Comparison of ENCODE assay signal across 1 cellular context in the genomic region with DNA sequence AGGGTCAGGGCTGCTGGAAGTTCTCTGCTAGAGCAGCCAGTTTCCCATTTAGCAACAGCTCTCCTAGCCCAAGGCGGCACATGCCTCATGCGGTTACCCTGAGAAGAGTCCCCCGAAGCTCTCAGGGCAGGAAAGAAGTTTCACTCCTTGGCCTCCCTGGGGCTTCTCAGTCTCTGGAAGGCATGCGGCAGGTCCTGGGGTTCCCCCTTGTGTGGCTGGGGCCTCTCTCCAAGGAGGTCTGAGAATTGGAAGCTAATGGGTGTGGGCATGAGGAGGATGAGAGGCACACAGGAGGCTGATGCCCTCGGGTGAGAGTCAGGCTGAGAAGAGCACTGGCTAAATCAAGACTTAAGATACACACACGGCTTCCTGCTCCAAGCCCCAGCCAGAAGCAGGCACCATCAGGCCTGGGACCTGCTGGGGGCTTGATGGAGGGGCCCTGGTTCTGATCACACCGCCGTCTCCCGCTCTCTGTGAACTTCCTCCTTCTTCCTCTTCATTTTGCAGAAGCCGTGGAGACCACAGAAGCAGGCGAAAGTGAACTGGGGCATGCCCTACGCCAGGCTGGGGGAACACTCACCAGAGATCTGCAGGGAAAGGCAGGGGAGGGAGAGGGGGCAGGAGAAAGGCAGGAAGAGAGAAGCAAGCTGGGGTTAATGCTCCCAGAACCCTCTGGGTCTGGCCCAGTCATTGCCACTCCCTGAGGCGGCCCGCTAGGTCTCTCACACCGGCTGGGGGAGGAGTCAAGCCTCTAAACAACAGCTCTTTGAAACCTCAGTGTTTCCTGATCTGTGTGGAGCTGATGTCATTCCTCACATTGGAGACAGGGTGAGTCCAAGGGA.
TF ChIP-seq lines count a peak whose summit lies in the region.

No MANE protein-coding gene starts in this region.

TF ChIP-seq in GM23338, 12 proteins besides CTCF, POLR2A, EP300 and RAD21 (continued from another document):
- TF ChIP-seq, protein P1, sequence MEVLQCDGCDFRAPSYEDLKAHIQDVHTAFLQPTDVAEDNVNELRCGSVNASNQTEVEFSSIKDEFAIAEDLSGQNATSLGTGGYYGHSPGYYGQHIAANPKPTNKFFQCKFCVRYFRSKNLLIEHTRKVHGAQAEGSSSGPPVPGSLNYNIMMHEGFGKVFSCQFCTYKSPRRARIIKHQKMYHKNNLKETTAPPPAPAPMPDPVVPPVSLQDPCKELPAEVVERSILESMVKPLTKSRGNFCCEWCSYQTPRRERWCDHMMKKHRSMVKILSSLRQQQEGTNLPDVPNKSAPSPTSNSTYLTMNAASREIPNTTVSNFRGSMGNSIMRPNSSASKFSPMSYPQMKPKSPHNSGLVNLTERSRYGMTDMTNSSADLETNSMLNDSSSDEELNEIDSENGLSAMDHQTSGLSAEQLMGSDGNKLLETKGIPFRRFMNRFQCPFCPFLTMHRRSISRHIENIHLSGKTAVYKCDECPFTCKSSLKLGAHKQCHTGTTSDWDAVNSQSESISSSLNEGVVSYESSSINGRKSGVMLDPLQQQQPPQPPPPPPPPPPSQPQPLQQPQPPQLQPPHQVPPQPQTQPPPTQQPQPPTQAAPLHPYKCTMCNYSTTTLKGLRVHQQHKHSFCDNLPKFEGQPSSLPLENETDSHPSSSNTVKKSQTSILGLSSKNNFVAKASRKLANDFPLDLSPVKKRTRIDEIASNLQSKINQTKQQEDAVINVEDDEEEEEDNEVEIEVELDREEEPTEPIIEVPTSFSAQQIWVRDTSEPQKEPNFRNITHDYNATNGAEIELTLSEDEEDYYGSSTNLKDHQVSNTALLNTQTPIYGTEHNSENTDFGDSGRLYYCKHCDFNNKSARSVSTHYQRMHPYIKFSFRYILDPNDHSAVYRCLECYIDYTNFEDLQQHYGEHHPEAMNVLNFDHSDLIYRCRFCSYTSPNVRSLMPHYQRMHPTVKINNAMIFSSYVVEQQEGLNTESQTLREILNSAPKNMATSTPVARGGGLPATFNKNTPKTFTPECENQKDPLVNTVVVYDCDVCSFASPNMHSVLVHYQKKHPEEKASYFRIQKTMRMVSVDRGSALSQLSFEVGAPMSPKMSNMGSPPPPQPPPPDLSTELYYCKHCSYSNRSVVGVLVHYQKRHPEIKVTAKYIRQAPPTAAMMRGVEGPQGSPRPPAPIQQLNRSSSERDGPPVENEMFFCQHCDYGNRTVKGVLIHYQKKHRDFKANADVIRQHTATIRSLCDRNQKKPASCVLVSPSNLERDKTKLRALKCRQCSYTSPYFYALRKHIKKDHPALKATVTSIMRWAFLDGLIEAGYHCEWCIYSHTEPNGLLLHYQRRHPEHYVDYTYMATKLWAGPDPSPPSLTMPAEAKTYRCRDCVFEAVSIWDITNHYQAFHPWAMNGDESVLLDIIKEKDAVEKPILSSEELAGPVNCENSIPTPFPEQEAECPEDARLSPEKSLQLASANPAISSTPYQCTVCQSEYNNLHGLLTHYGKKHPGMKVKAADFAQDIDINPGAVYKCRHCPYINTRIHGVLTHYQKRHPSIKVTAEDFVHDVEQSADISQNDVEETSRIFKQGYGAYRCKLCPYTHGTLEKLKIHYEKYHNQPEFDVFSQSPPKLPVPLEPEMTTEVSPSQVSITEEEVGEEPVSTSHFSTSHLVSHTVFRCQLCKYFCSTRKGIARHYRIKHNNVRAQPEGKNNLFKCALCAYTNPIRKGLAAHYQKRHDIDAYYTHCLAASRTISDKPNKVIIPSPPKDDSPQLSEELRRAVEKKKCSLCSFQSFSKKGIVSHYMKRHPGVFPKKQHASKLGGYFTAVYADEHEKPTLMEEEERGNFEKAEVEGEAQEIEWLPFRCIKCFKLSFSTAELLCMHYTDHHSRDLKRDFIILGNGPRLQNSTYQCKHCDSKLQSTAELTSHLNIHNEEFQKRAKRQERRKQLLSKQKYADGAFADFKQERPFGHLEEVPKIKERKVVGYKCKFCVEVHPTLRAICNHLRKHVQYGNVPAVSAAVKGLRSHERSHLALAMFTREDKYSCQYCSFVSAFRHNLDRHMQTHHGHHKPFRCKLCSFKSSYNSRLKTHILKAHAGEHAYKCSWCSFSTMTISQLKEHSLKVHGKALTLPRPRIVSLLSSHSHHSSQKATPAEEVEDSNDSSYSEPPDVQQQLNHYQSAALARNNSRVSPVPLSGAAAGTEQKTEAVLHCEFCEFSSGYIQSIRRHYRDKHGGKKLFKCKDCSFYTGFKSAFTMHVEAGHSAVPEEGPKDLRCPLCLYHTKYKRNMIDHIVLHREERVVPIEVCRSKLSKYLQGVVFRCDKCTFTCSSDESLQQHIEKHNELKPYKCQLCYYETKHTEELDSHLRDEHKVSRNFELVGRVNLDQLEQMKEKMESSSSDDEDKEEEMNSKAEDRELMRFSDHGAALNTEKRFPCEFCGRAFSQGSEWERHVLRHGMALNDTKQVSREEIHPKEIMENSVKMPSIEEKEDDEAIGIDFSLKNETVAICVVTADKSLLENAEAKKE (CRISPR knock-in tag; IDR thresholded peaks at IDR 0.05), result no peak
- TF ChIP-seq CREB1 (CRISPR knock-in tag; IDR thresholded peaks at IDR 0.05; ENCODE audit: low read depth) (no peak), NANOG (IDR thresholded peaks at IDR 0.05; ENCODE audit: borderline replicate concordance) (no peak), ZNF114 (CRISPR knock-in tag; IDR thresholded peaks at IDR 0.05) (no peak), ZNF331 (CRISPR knock-in tag; IDR thresholded peaks at IDR 0.05; ENCODE audit: low read depth) (no peak), EZH2phosphoT487 (IDR thresholded peaks at IDR 0.05; ENCODE audit: unreplicated experiment) (no peak), JUNB (IDR thresholded peaks at IDR 0.05; ENCODE audit: unreplicated experiment) (no peak)
- TF ChIP-seq, protein P2, sequence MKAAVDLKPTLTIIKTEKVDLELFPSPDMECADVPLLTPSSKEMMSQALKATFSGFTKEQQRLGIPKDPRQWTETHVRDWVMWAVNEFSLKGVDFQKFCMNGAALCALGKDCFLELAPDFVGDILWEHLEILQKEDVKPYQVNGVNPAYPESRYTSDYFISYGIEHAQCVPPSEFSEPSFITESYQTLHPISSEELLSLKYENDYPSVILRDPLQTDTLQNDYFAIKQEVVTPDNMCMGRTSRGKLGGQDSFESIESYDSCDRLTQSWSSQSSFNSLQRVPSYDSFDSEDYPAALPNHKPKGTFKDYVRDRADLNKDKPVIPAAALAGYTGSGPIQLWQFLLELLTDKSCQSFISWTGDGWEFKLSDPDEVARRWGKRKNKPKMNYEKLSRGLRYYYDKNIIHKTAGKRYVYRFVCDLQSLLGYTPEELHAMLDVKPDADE (IDR thresholded peaks at IDR 0.05), result no peak
- TF ChIP-seq, protein P3, sequence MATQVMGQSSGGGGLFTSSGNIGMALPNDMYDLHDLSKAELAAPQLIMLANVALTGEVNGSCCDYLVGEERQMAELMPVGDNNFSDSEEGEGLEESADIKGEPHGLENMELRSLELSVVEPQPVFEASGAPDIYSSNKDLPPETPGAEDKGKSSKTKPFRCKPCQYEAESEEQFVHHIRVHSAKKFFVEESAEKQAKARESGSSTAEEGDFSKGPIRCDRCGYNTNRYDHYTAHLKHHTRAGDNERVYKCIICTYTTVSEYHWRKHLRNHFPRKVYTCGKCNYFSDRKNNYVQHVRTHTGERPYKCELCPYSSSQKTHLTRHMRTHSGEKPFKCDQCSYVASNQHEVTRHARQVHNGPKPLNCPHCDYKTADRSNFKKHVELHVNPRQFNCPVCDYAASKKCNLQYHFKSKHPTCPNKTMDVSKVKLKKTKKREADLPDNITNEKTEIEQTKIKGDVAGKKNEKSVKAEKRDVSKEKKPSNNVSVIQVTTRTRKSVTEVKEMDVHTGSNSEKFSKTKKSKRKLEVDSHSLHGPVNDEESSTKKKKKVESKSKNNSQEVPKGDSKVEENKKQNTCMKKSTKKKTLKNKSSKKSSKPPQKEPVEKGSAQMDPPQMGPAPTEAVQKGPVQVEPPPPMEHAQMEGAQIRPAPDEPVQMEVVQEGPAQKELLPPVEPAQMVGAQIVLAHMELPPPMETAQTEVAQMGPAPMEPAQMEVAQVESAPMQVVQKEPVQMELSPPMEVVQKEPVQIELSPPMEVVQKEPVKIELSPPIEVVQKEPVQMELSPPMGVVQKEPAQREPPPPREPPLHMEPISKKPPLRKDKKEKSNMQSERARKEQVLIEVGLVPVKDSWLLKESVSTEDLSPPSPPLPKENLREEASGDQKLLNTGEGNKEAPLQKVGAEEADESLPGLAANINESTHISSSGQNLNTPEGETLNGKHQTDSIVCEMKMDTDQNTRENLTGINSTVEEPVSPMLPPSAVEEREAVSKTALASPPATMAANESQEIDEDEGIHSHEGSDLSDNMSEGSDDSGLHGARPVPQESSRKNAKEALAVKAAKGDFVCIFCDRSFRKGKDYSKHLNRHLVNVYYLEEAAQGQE (IDR thresholded peaks at IDR 0.05; ENCODE audit: unreplicated experiment), result no peak
